ENCODE assay signal across 8 cellular contexts in genomic region chr7:4745265-4745919, GRCh38. TPM values are rescaled to one million over a fixed set of nuclear protein-coding genes. Genes with fewer than 3 reads are reported as not detected.
DNase-seq lines count a peak whose midpoint lies in the region; TF ChIP-seq lines count a peak whose summit lies in the region.

No MANE protein-coding gene starts in this region.

- H3K36me3 ChIP-seq in Karpas-422 (ENCODE audit: insufficient read depth, low read length) (0 out of 2 replicates have a peak, but pooled peaks cover 4% of the 10 kb centered on the region), colonic mucosa (no peaks in the 10 kb centered on the region), osteoblast (ENCODE audit: insufficient read depth, low read length) (peaks cover 30% of the 10 kb centered on the region)

- H3K4me2 ChIP-seq in Karpas-422 (ENCODE audit: low read depth, low read length, poor library complexity, severe bottlenecking) = peak overlapping the region; percentile 82
- peak overlapping the region; percentile 77 for H3K4me2 ChIP-seq in osteoblast (ENCODE audit: insufficient read depth, low read length)

- no peak for DNase-seq in activated CD4-positive, alpha-beta T cell treated with anti-CD3 and anti-CD28 coated beads, Interleukin-2, amount 10 ng/mL, durations not matched to agents 7 days and 5 days
- no peak for DNase-seq in activated CD4-positive, alpha-beta T cell treated with anti-CD3 and anti-CD28 coated beads, Interleukin-2, amount 50 U/mL, for 4 hours
- DNase-seq in Karpas-422 = no peak
- no peak for DNase-seq in colonic mucosa
- no peak for DNase-seq in osteoblast (ENCODE audit: insufficient read length, low spot score, missing footprints)
- no peak for DNase-seq in NCI-H345 treated with DMSO at 0.1 percent for 48 hours (lab: John Stamatoyannopoulos, UW; ENCODE audit: unreplicated experiment)
- DNase-seq in activated CD4-positive, alpha-beta T cell treated with anti-CD3 and anti-CD28 coated beads for 48 hours = no peak
- no peak for DNase-seq in activated CD4-positive, alpha-beta T cell treated with anti-CD3 and anti-CD28 coated beads for 4 hours

- H3K27me3 ChIP-seq in Karpas-422 (ENCODE audit: low read length) (no peaks in the 10 kb centered on the region), colonic mucosa (no peaks in the 10 kb centered on the region), osteoblast (ENCODE audit: insufficient read depth, low read length) (no peaks in the 10 kb centered on the region)

- H3K36me3 Mint-ChIP-seq in activated CD4-positive, alpha-beta T cell treated with anti-CD3 and anti-CD28 coated beads, Interleukin-2, amount 10 ng/mL, durations not matched to agents 7 days and 5 days (ENCODE audit: low read depth) = peaks cover 50% of the 10 kb centered on the region

- H3K9me3 ChIP-seq in Karpas-422 (ENCODE audit: low read length) (no peaks in the 10 kb centered on the region), colonic mucosa (no peaks in the 10 kb centered on the region), osteoblast (ENCODE audit: low read depth, low read length) (no peaks in the 10 kb centered on the region)

- H3K79me2 ChIP-seq in Karpas-422 (ENCODE audit: low read length) (peaks cover 83% of the 10 kb centered on the region), osteoblast (ENCODE audit: insufficient read depth, low read length) (peaks cover 50% of the 10 kb centered on the region)

- peak overlapping the region; percentile 98 for H3K27ac Mint-ChIP-seq in activated CD4-positive, alpha-beta T cell treated with anti-CD3 and anti-CD28 coated beads, Interleukin-2, amount 10 ng/mL, durations not matched to agents 7 days and 5 days

- POLR2A ChIA-PET in activated CD4-positive, alpha-beta T cell treated with anti-CD3 and anti-CD28 coated beads, Interleukin-2, amount 10 ng/mL, durations not matched to agents 7 days and 5 days (lab: Charles Lee) = no interaction called here

- H3K9me3 Mint-ChIP-seq in activated CD4-positive, alpha-beta T cell treated with anti-CD3 and anti-CD28 coated beads, Interleukin-2, amount 10 ng/mL, durations not matched to agents 7 days and 5 days = no peaks in the 10 kb centered on the region

- intact Hi-C loops in colonic mucosa (cut with DNase I) = no loop called here

- no peak overlapping the region for H2AFZ ChIP-seq in Karpas-422 (ENCODE audit: low read length)
- H2AFZ ChIP-seq in osteoblast (ENCODE audit: low read length) = no peak overlapping the region

- H3K4me1 ChIP-seq in Karpas-422 (ENCODE audit: low read length) = peaks cover 31% of the 10 kb centered on the region
- H3K4me1 ChIP-seq in colonic mucosa = peaks cover 8% of the 10 kb centered on the region
- peaks cover 13% of the 10 kb centered on the region for H3K4me1 ChIP-seq in osteoblast (ENCODE audit: insufficient read depth, low read length)

- H3K27ac ChIP-seq in Karpas-422 (ENCODE audit: low read length) (peak overlapping the region; percentile 80), colonic mucosa (peak overlapping the region; percentile 93), osteoblast (ENCODE audit: low read depth, low read length) (peak overlapping the region; percentile 99)

- H3K4me3 ChIP-seq in Karpas-422 (ENCODE audit: low read length) (peak overlapping the region; percentile 64; the same call in 1 of the 2 replicates), colonic mucosa (peak overlapping the region; percentile 12), osteoblast (ENCODE audit: insufficient read depth, low read length) (peak overlapping the region; percentile 65)

- CTCF ChIA-PET in activated CD4-positive, alpha-beta T cell treated with anti-CD3 and anti-CD28 coated beads, Interleukin-2, amount 10 ng/mL, durations not matched to agents 7 days and 5 days (lab: Charles Lee) = interaction anchor here (0.7 to 2.2 kb wide), 4 partner anchors 10 to 32 kb away, joined by 3 to 11 read pairs (median 4); no protein-coding TSS in a partner anchor

- no peaks in the 10 kb centered on the region for H3K27me3 Mint-ChIP-seq in activated CD4-positive, alpha-beta T cell treated with anti-CD3 and anti-CD28 coated beads, Interleukin-2, amount 10 ng/mL, durations not matched to agents 7 days and 5 days

- H4K20me1 ChIP-seq in Karpas-422 (ENCODE audit: insufficient read depth, low read depth, low read length) (peaks cover 4% of the 10 kb centered on the region; the same call in 1 of the 2 replicates), osteoblast (ENCODE audit: insufficient read depth, low read length) (peaks cover 4% of the 10 kb centered on the region)

- peak overlapping the region; percentile 71 for H3K9ac ChIP-seq in Karpas-422 (ENCODE audit: low read length)
- H3K9ac ChIP-seq in colonic mucosa (ENCODE audit: low read depth in 2 of 2, low read length in 2 of 2) = peak overlapping the region; percentile 59 to 84

- no peak for TF ChIP-seq CTCF in colonic mucosa (IDR thresholded peaks at IDR 0.05)
- no peak for TF ChIP-seq CTCF in osteoblast (IDR thresholded peaks at IDR 0.05; ENCODE audit: extremely low read depth, low read depth, low read length)

- peaks cover 77% of the 10 kb centered on the region for H3K4me1 Mint-ChIP-seq in activated CD4-positive, alpha-beta T cell treated with anti-CD3 and anti-CD28 coated beads, Interleukin-2, amount 10 ng/mL, durations not matched to agents 7 days and 5 days

- H3K4me3 Mint-ChIP-seq in activated CD4-positive, alpha-beta T cell treated with anti-CD3 and anti-CD28 coated beads, Interleukin-2, amount 10 ng/mL, durations not matched to agents 7 days and 5 days = peak overlapping the region; percentile 78

- H3K9me2 ChIP-seq in Karpas-422 (replicated peaks; ENCODE audit: insufficient read depth, low read length) = no peaks in the 10 kb centered on the region

RNA-seq across cellular contexts. Expression of gene AP5Z1, which starts 30.0 kb away (rescaled TPM):
- total RNA-seq in activated CD4-positive, alpha-beta T cell treated with anti-CD3 and anti-CD28 coated beads, Interleukin-2, amount 10 ng/mL, durations not matched to agents 7 days and 5 days = 10 to 100 TPM; 61.1 to 71.3 TPM
- 14.5 and 41.1 TPM in 2 replicates for total RNA-seq in Karpas-422 (2014; rRNA removed; shearing (Covaris generic); ENCODE audit: low replicate concordance)
- total RNA-seq in colonic mucosa (10 to 100 TPM; 27.9 to 49.9 TPM), osteoblast (63.9 and 73.1 TPM in 2 replicates)

Comparison
In these comparisons a context has a peak if more than half of its experiments do, and no peak if none do; other contexts are left out.
1. H3K4me3 ChIP-seq: peak in every context shown above with its lines; median percentile 65 in osteoblast; 64 in Karpas-422; 12 in colonic mucosa.